In genomic region chr2:23992931-23993330, GRCh38 we compare ENCODE assay signal across 1 cellular context.
TF ChIP-seq lines count a peak whose summit lies in the region.

No MANE protein-coding gene starts in this region.

TF ChIP-seq in HepG2, 621 proteins besides CTCF, POLR2A, EP300 and RAD21:
- TF ChIP-seq ZNF430 (CRISPR knock-in tag; IDR thresholded peaks at IDR 0.05) (no peak), SAP130 (CRISPR knock-in tag; IDR thresholded peaks at IDR 0.05; ENCODE audit: low read depth) (no peak), ZNF562 (CRISPR knock-in tag; IDR thresholded peaks at IDR 0.05; ENCODE audit: borderline replicate concordance) (no peak), MZF1 (CRISPR knock-in tag; IDR thresholded peaks at IDR 0.05; ENCODE audit: borderline replicate concordance) (no peak), JUN (CRISPR knock-in tag; IDR thresholded peaks at IDR 0.05) (no peak), ARID4A (CRISPR knock-in tag; IDR thresholded peaks at IDR 0.05; ENCODE audit: borderline replicate concordance) (no peak), ATF4 (CRISPR knock-in tag; IDR thresholded peaks at IDR 0.05) (no peak), HMGXB3 (CRISPR knock-in tag; IDR thresholded peaks at IDR 0.05; ENCODE audit: borderline replicate concordance) (no peak), ZNF644 (CRISPR knock-in tag; IDR thresholded peaks at IDR 0.05; ENCODE audit: low read depth) (no peak), JDP2 (CRISPR knock-in tag; IDR thresholded peaks at IDR 0.05; ENCODE audit: borderline replicate concordance) (no peak), ZNF343 (CRISPR knock-in tag; IDR thresholded peaks at IDR 0.05) (no peak), CEBPB (IDR thresholded peaks at IDR 0.05; ENCODE audit: borderline replicate concordance, low read depth, low read length) (no peak), CHD4 (IDR thresholded peaks at IDR 0.05; ENCODE audit: borderline replicate concordance, low read length) (no peak), PHF5A (CRISPR knock-in tag; IDR thresholded peaks at IDR 0.05; ENCODE audit: low read depth, unreplicated experiment) (no peak)
